In the genomic region with DNA sequence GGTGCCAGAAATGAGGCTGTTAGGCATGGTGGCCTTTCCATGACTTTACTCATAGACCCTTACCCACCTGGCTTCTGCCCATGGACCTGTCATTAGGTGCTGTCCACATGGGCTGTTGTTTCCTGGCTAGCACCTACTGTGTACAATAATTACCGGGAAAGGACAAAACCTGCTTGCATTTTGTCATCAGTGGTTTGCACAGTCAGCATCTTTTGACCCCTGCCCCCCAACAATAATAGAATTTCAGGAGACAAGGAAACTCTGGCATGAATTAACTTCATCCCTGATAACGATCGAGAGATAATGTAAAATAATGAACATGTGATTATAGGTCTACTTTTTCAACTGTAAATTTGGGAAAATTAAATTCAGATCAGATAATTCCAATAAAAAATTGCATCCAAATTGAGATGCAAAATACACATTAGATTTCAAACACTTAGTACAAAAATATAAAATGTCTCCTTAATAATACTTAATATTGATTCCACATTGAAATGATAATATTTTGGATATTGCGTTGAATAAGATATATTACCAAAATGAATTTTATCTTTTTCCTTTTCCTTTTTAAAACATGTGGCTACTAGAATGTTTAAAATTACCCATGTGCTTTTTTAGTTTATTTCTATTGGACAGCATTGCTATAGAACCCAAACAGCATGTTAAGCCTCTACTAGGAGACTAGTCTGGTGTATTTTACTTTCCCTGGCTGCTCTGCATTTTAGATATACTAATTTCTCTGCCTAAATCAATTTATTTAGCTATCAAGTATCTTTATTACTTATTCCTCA, we compare ENCODE assay signal across 2 cellular contexts.
TF ChIP-seq lines count a peak whose summit lies in the region.

No MANE protein-coding gene starts in this region.

TF ChIP-seq in HepG2, 621 proteins besides CTCF, POLR2A, EP300 and RAD21:
- TF ChIP-seq, protein P1, sequence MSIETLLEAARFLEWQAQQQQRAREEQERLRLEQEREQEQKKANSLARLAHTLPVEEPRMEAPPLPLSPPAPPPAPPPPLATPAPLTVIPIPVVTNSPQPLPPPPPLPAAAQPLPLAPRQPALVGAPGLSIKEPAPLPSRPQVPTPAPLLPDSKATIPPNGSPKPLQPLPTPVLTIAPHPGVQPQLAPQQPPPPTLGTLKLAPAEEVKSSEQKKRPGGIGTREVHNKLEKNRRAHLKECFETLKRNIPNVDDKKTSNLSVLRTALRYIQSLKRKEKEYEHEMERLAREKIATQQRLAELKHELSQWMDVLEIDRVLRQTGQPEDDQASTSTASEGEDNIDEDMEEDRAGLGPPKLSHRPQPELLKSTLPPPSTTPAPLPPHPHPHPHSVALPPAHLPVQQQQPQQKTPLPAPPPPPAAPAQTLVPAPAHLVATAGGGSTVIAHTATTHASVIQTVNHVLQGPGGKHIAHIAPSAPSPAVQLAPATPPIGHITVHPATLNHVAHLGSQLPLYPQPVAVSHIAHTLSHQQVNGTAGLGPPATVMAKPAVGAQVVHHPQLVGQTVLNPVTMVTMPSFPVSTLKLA (IDR thresholded peaks at IDR 0.05), result peak; percentile 92
- TF ChIP-seq MAFK (conservative IDR thresholded peaks at IDR 0.05 in 1 of 2, IDR thresholded peaks at IDR 0.05 in 1 of 2; ENCODE audit: low read length in 2 of 2) (peak; percentile 91 to 94), MAFF (IDR thresholded peaks at IDR 0.05; ENCODE audit: low read depth, low read length) (peak; percentile 92), ZNF572 (CRISPR knock-in tag; IDR thresholded peaks at IDR 0.05) (no peak), ZNF160 (CRISPR knock-in tag; IDR thresholded peaks at IDR 0.05) (no peak)
- TF ChIP-seq, protein P2, sequence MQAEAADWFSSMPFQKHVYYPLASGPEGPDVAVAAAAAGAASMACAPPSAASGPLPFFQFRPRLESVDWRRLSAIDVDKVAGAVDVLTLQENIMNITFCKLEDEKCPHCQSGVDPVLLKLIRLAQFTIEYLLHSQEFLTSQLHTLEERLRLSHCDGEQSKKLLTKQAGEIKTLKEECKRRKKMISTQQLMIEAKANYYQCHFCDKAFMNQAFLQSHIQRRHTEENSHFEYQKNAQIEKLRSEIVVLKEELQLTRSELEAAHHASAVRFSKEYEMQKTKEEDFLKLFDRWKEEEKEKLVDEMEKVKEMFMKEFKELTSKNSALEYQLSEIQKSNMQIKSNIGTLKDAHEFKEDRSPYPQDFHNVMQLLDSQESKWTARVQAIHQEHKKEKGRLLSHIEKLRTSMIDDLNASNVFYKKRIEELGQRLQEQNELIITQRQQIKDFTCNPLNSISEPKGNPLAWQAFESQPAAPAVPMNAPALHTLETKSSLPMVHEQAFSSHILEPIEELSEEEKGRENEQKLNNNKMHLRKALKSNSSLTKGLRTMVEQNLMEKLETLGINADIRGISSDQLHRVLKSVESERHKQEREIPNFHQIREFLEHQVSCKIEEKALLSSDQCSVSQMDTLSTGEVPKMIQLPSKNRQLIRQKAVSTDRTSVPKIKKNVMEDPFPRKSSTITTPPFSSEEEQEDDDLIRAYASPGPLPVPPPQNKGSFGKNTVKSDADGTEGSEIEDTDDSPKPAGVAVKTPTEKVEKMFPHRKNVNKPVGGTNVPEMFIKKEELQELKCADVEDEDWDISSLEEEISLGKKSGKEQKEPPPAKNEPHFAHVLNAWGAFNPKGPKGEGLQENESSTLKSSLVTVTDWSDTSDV (CRISPR knock-in tag; IDR thresholded peaks at IDR 0.05), result no peak

TF ChIP-seq in K562, 482 proteins besides CTCF, POLR2A, EP300 and RAD21:
- TF ChIP-seq ZNF316 (IDR thresholded peaks at IDR 0.05) (peak; percentile 59), MAFG (tag; conservative IDR thresholded peaks at IDR 0.05) (peak; percentile 49), MAFK (IDR thresholded peaks at IDR 0.05; ENCODE audit: low read length) (peak; percentile 61), PRPF4 (IDR thresholded peaks at IDR 0.05; ENCODE audit: insufficient read depth, low read depth, low read length, poor library complexity, severe bottlenecking) (no peak), OTX1 (CRISPR knock-in tag; IDR thresholded peaks at IDR 0.05) (no peak), C11orf30 (IDR thresholded peaks at IDR 0.05; ENCODE audit: low read depth) (peak; percentile 50; the same call in 1 of the 2 replicates), JUND (IDR thresholded peaks at IDR 0.05; ENCODE audit: borderline replicate concordance, low read depth, low read length) (no peak), JUND (tag; IDR thresholded peaks at IDR 0.05; ENCODE audit: borderline replicate concordance, low read depth, low read length) (no peak), MAFF (IDR thresholded peaks at IDR 0.05; ENCODE audit: low read length) (peak; percentile 67), ZNF57 (CRISPR knock-in tag; IDR thresholded peaks at IDR 0.05) (no peak)
- TF ChIP-seq, protein P3, sequence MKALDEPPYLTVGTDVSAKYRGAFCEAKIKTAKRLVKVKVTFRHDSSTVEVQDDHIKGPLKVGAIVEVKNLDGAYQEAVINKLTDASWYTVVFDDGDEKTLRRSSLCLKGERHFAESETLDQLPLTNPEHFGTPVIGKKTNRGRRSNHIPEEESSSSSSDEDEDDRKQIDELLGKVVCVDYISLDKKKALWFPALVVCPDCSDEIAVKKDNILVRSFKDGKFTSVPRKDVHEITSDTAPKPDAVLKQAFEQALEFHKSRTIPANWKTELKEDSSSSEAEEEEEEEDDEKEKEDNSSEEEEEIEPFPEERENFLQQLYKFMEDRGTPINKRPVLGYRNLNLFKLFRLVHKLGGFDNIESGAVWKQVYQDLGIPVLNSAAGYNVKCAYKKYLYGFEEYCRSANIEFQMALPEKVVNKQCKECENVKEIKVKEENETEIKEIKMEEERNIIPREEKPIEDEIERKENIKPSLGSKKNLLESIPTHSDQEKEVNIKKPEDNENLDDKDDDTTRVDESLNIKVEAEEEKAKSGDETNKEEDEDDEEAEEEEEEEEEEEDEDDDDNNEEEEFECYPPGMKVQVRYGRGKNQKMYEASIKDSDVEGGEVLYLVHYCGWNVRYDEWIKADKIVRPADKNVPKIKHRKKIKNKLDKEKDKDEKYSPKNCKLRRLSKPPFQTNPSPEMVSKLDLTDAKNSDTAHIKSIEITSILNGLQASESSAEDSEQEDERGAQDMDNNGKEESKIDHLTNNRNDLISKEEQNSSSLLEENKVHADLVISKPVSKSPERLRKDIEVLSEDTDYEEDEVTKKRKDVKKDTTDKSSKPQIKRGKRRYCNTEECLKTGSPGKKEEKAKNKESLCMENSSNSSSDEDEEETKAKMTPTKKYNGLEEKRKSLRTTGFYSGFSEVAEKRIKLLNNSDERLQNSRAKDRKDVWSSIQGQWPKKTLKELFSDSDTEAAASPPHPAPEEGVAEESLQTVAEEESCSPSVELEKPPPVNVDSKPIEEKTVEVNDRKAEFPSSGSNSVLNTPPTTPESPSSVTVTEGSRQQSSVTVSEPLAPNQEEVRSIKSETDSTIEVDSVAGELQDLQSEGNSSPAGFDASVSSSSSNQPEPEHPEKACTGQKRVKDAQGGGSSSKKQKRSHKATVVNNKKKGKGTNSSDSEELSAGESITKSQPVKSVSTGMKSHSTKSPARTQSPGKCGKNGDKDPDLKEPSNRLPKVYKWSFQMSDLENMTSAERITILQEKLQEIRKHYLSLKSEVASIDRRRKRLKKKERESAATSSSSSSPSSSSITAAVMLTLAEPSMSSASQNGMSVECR (CRISPR knock-in tag; IDR thresholded peaks at IDR 0.05), result no peak
- TF ChIP-seq, protein P4, sequence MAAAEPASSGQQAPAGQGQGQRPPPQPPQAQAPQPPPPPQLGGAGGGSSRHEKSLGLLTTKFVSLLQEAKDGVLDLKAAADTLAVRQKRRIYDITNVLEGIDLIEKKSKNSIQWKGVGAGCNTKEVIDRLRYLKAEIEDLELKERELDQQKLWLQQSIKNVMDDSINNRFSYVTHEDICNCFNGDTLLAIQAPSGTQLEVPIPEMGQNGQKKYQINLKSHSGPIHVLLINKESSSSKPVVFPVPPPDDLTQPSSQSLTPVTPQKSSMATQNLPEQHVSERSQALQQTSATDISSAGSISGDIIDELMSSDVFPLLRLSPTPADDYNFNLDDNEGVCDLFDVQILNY (CRISPR knock-in tag; IDR thresholded peaks at IDR 0.05), result no peak
